ENCODE assay signal across 1 cellular context in the genomic region with DNA sequence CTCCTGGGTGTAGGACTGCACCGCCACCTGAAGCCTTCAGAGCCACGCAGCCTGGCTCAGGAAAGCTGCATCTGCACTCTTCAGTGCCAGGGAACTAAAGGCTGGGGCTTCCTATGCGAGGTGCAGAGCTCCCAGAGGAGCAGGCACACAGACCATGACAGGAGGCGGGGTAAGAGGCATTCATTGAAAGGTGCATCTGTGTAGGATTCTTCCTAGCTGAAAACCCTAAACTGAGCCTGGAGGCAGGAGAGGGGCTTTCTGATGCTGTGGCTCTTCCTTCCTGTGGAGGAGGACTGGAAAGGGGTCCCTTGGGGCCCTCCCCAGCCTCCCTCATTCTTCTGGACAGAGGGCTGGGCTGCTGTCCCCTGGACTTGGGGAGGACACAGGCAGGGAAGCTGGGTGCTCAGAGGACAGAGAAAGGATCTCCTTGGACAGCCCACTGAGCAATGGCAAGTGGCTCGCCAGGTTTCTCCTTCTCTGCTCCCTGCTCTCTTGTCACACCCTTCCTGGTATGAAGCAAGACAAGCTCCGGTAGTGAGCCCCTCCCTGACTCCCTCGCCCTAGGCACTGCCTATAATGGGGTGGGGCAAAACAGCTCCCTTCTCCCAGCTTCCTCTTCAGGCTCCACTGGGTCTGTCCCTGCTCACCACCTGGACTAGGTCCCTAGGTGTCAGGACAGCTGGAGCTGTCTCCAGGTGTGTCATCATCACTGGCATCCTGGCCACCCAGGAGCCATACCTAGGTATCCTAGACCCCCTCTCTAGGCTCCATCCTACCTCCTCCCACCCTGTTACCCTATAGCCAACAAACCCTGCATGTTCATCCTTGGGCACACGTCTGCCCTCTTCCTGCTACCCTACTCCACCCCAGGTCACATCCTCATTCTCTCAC.
TF ChIP-seq lines count a peak whose summit lies in the region.

No MANE protein-coding gene starts in this region.

TF ChIP-seq in A549, 52 proteins besides CTCF, POLR2A, EP300 and RAD21 (continued from another document):
- TF ChIP-seq CEBPB (IDR thresholded peaks at IDR 0.05) (peak in 1 of 2 experiments; percentile 41; a peak in 1 of 4 replicates), TP53 (CRISPR knock-in tag; IDR thresholded peaks at IDR 0.05) (no peak), ZNF302 (CRISPR knock-in tag; IDR thresholded peaks at IDR 0.05) (no peak)
